ENCODE assay signal across 15 cellular contexts in the genomic region with DNA sequence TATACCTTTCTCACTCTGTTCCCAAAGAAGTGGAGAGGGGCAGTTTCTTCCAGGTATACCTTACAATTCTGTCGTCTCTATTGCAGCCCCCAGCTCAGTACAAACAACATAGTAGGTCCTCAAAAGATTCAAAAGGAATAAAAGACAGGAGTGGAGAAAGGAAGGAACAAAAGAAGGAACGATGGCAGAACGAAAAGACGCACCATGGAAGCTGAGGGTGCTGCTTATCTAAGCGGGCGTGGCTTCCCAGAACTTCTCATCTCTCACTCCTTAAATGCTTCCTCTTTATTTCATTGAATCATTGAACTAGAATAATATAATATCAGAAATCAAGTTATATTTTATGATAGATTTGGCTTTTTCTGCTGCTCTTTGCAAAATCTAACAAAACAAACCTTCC.
"Had no signal": no experiment of that assay in that cellular context is flagged by ENCODE, and none has a peak within 500 bp of the region (broad histone marks: within the 10 kb centered on the region; RNA-seq: fewer than 3 reads in every experiment).

No MANE protein-coding gene starts in this region.

- H3K9me3 ChIP-seq: spleen had no signal

- DNase-seq: activated CD4-positive, alpha-beta memory T cell treated with anti-CD3 and anti-CD28 coated beads, Interleukin-2, amount 10 ng/mL, durations not matched to agents 7 days and 5 days; activated CD4-positive, alpha-beta T cell treated with anti-CD3 and anti-CD28 coated beads for 36 hours; activated CD8-positive, alpha-beta memory T cell treated with anti-CD3 and anti-CD28 coated beads, Interleukin-2, amount 50 U/mL, for 48 hours; activated naive CD4-positive, alpha-beta T cell; aorta; foreskin melanocyte; head of caudate nucleus; left cardiac atrium; spleen; stimulated activated CD4-positive, alpha-beta T cell treated with anti-CD3 and anti-CD28 coated beads, Interleukin-2, amount 100 ng/mL, for 24 hours; stimulated activated naive CD4-positive, alpha-beta T cell; substantia nigra; trophoblast cell; WERI-Rb-1 had no signal

- H3K27me3 ChIP-seq: spleen had no signal

- H3K27me3 Mint-ChIP-seq: activated CD4-positive, alpha-beta memory T cell treated with anti-CD3 and anti-CD28 coated beads, Interleukin-2, amount 10 ng/mL, durations not matched to agents 7 days and 5 days; activated CD4-positive, alpha-beta T cell treated with anti-CD3 and anti-CD28 coated beads for 36 hours had no signal

- H3K27ac ChIP-seq: WERI-Rb-1 had no signal

- H3K36me3 ChIP-seq: spleen, WERI-Rb-1 had no signal

- H3K27ac Mint-ChIP-seq: nephron had no signal

- H3K4me3 ChIP-seq: spleen had no signal

- ATAC-seq: activated CD4-positive, alpha-beta T cell treated with anti-CD3 and anti-CD28 coated beads for 36 hours; left cardiac atrium had no signal

- H3K4me3 Mint-ChIP-seq: activated CD4-positive, alpha-beta memory T cell treated with anti-CD3 and anti-CD28 coated beads, Interleukin-2, amount 10 ng/mL, durations not matched to agents 7 days and 5 days; activated CD4-positive, alpha-beta T cell treated with anti-CD3 and anti-CD28 coated beads for 36 hours; nephron had no signal
